In genomic region chr14:94536836-94537235, GRCh38 we compare ENCODE assay signal across 1 cellular context.
TF ChIP-seq lines count a peak whose summit lies in the region.

No MANE protein-coding gene starts in this region.

TF ChIP-seq in HepG2, 621 proteins besides CTCF, POLR2A, EP300 and RAD21 (continued from another document):
- TF ChIP-seq ZNF614 (CRISPR knock-in tag; IDR thresholded peaks at IDR 0.05; ENCODE audit: borderline replicate concordance) = peak; percentile 42; the same call in 1 of the 2 replicates
- TF ChIP-seq ZNF883 (CRISPR knock-in tag; IDR thresholded peaks at IDR 0.05; ENCODE audit: not compliant biosample characterization) = no peak
- TF ChIP-seq ZNF296 (CRISPR knock-in tag; conservative IDR thresholded peaks at IDR 0.05) = no peak
- TF ChIP-seq, protein P1, sequence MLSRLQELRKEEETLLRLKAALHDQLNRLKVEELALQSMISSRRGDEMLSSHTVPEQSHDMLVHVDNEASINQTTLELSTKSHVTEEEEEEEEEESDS (CRISPR knock-in tag; IDR thresholded peaks at IDR 0.05; ENCODE audit: borderline replicate concordance) = no peak
- TF ChIP-seq ZNF12 (CRISPR knock-in tag; IDR thresholded peaks at IDR 0.05) = no peak
- TF ChIP-seq ZNF367 (CRISPR knock-in tag; IDR thresholded peaks at IDR 0.05; ENCODE audit: borderline replicate concordance) = no peak
- TF ChIP-seq CAMTA2 (CRISPR knock-in tag; IDR thresholded peaks at IDR 0.05; ENCODE audit: borderline replicate concordance) = no peak
- TF ChIP-seq NR2F6 (IDR thresholded peaks at IDR 0.05) = no peak
- TF ChIP-seq NR2F6 (CRISPR knock-in tag; IDR thresholded peaks at IDR 0.05) = 0 out of 2 replicates have a peak, but pooled peaks have one; percentile 24
- no peak for TF ChIP-seq SMAD1 (CRISPR knock-in tag; IDR thresholded peaks at IDR 0.05; ENCODE audit: borderline replicate concordance, low read depth)
- TF ChIP-seq RARA (CRISPR knock-in tag; IDR thresholded peaks at IDR 0.05) = 0 out of 2 replicates have a peak, but pooled peaks have one; percentile 16
- 0 out of 2 replicates have a peak, but pooled peaks have one; percentile 35 for TF ChIP-seq ZNF644 (CRISPR knock-in tag; IDR thresholded peaks at IDR 0.05; ENCODE audit: low read depth)
- no peak for TF ChIP-seq NRL (CRISPR knock-in tag; IDR thresholded peaks at IDR 0.05; ENCODE audit: borderline replicate concordance)
- no peak for TF ChIP-seq CENPT (CRISPR knock-in tag; IDR thresholded peaks at IDR 0.05; ENCODE audit: low read depth)
- TF ChIP-seq HMG20B (CRISPR knock-in tag; conservative IDR thresholded peaks at IDR 0.05) = no peak
- TF ChIP-seq, protein P2, sequence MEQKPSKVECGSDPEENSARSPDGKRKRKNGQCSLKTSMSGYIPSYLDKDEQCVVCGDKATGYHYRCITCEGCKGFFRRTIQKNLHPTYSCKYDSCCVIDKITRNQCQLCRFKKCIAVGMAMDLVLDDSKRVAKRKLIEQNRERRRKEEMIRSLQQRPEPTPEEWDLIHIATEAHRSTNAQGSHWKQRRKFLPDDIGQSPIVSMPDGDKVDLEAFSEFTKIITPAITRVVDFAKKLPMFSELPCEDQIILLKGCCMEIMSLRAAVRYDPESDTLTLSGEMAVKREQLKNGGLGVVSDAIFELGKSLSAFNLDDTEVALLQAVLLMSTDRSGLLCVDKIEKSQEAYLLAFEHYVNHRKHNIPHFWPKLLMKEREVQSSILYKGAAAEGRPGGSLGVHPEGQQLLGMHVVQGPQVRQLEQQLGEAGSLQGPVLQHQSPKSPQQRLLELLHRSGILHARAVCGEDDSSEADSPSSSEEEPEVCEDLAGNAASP (CRISPR knock-in tag; IDR thresholded peaks at IDR 0.05; ENCODE audit: borderline replicate concordance) = 0 out of 2 replicates have a peak, but pooled peaks have one; percentile 13
- TF ChIP-seq PBX3 (CRISPR knock-in tag; IDR thresholded peaks at IDR 0.05; ENCODE audit: borderline replicate concordance) = no peak
- TF ChIP-seq TEAD3 (CRISPR knock-in tag; optimal IDR thresholded peaks at IDR 0.05; ENCODE audit: borderline replicate concordance) = no peak
- TF ChIP-seq RARG (CRISPR knock-in tag; IDR thresholded peaks at IDR 0.05; ENCODE audit: low read depth) = no peak
- TF ChIP-seq GABPA (IDR thresholded peaks at IDR 0.05; ENCODE audit: low read depth, low read length) = peak; percentile 39; the same call in 1 of the 2 replicates
- TF ChIP-seq GABPA (CRISPR knock-in tag; IDR thresholded peaks at IDR 0.05; ENCODE audit: low read depth) = peak; percentile 76
- TF ChIP-seq MEIS1 (CRISPR knock-in tag; IDR thresholded peaks at IDR 0.05; ENCODE audit: borderline replicate concordance) = no peak
- TF ChIP-seq ZNF746 (CRISPR knock-in tag; IDR thresholded peaks at IDR 0.05) = no peak
- no peak for TF ChIP-seq FOSL1 (CRISPR knock-in tag; IDR thresholded peaks at IDR 0.05; ENCODE audit: borderline replicate concordance)
- no peak for TF ChIP-seq HIVEP1 (CRISPR knock-in tag; IDR thresholded peaks at IDR 0.05)
- TF ChIP-seq PHF21A (CRISPR knock-in tag; IDR thresholded peaks at IDR 0.05) = no peak
- no peak for TF ChIP-seq TFDP1 (CRISPR knock-in tag; IDR thresholded peaks at IDR 0.05; ENCODE audit: borderline replicate concordance)
- TF ChIP-seq ELF3 (CRISPR knock-in tag; IDR thresholded peaks at IDR 0.05) = 0 out of 2 replicates have a peak, but pooled peaks have one; percentile 12
- no peak for TF ChIP-seq MAFF (IDR thresholded peaks at IDR 0.05; ENCODE audit: low read depth, low read length)
- peak; percentile 71 for TF ChIP-seq ELF1 (CRISPR knock-in tag; IDR thresholded peaks at IDR 0.05)
- no peak for TF ChIP-seq ZKSCAN8 (CRISPR knock-in tag; IDR thresholded peaks at IDR 0.05; ENCODE audit: borderline replicate concordance)
- no peak for TF ChIP-seq ZBTB7A (CRISPR knock-in tag; IDR thresholded peaks at IDR 0.05)
- no peak for TF ChIP-seq MEIS2 (CRISPR knock-in tag; IDR thresholded peaks at IDR 0.05)
- TF ChIP-seq ATF7 (IDR thresholded peaks at IDR 0.05) = peak; percentile 78
- no peak for TF ChIP-seq ATF7 (CRISPR knock-in tag; IDR thresholded peaks at IDR 0.05)
- TF ChIP-seq CEBPG (CRISPR knock-in tag; IDR thresholded peaks at IDR 0.05) = 0 out of 2 replicates have a peak, but pooled peaks have one; percentile 25
- TF ChIP-seq HNRNPH1 (optimal IDR thresholded peaks at IDR 0.05; ENCODE audit: low read depth, low read length) = no peak
- peak; percentile 23 for TF ChIP-seq XRCC5 (optimal IDR thresholded peaks at IDR 0.05; ENCODE audit: low read length)
- TF ChIP-seq ZNF550 (CRISPR knock-in tag; IDR thresholded peaks at IDR 0.05; ENCODE audit: borderline replicate concordance) = no peak
- no peak for TF ChIP-seq ZFP37 (CRISPR knock-in tag; IDR thresholded peaks at IDR 0.05; ENCODE audit: borderline replicate concordance)
